In the genomic region with DNA sequence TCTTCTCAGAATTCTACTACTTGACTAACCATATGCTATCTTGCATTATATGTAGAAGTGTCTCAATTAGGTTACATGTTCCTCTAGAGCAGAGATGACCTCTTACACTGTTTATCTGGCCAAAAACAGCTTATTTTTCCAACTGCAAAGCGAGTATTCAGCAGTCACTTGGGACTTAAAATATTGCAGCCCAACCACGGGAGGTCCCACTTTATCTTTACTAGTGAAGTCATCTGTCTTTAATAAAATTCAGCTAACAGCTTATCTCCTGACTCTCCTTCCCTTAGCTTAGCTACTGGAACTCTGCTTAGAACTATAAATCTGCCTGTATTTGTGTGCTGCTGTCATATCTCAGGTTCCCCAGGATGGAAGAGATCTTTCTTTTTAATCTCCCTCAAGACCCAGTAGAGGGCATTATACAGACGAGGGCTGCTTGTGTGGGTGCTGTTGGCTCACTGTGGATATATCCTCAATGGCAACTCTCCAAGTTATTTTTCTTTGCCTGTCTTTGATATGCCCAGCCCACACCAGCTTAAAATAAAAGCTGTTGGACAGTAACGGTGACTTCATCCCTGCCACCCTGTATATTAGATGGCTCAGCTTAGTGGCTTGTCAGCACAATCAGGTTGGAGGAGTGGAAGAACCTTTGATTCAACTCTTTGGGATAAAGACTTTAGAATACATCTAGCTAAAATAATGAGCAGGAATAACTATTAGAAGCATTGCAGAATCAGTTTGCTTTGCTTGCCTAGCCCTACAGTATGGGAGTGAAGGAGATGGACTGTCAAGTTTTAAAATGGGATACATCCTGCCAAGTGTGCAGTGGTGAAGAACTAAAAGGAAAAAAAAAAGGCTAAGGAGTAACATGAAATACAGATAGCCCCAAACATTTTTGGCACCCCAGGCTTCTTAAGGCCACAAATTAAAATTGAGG, we compare ENCODE assay signal across 9 cellular contexts. TPM values are rescaled to one million over a fixed set of nuclear protein-coding genes. Genes with fewer than 3 reads are reported as not detected.
DNase-seq lines count a peak whose midpoint lies in the region; ATAC-seq, FAIRE-seq and TF ChIP-seq lines count a peak whose summit lies in the region.
"Had no signal": no experiment of that assay in that cellular context is flagged by ENCODE, and none has a peak within 500 bp of the region (broad histone marks: within the 10 kb centered on the region; RNA-seq: fewer than 3 reads in every experiment).

No MANE protein-coding gene starts in this region.

- intact Hi-C loops in Right ventricle myocardium inferior (cut with DNase I) (loop anchor here (2.0 to 10.0 kb wide), 2 partner anchors 41 to 155 kb away; a partner anchor contains a TSS), cardiac septum (cut with DNase I) (loop anchor here (1.0 to 10.0 kb wide), 4 partner anchors 41 to 305 kb away; a partner anchor contains a TSS), endothelial cell of umbilical vein (cut with micrococcal nuclease) (loop anchor here (5.0 to 10.0 kb wide), 3 partner anchors 158 to 302 kb away; a partner anchor contains a TSS)

- peak overlapping the region; percentile 12 to 92 (median 76) for H3K27ac Mint-ChIP-seq in naive thymus-derived CD8-positive, alpha-beta T cell

- H3K9me3 Mint-ChIP-seq in naive thymus-derived CD8-positive, alpha-beta T cell, result no peaks in the 10 kb centered on the region

- dilution Hi-C loops in endothelial cell of umbilical vein (cut with MboI; ENCODE audit: extremely low pct_ligation_motif_present, low sequenced_read_pairs), result no loop called here

- no peak overlapping the region for H3K9ac ChIP-seq in endothelial cell of umbilical vein (replicated peaks; ENCODE audit: extremely low read depth, insufficient read depth, low read length)

- no peaks in the 10 kb centered on the region for H3K9me3 ChIP-seq in endothelial cell of umbilical vein (replicated peaks; ENCODE audit: control insufficient read depth, insufficient read depth, low read length)

- peak; percentile 44 for FAIRE-seq in endothelial cell of umbilical vein (lab: Jason Lieb, UNC)
- FAIRE-seq: endometrium had no signal

- H3K27ac ChIP-seq in endothelial cell of umbilical vein (ENCODE audit: insufficient read depth, low read depth, low read length), result peak overlapping the region; percentile 30

- H3K9me1 ChIP-seq in endothelial cell of umbilical vein (replicated peaks; ENCODE audit: control insufficient read depth, extremely low read depth, insufficient read depth, low read length), result no peaks in the 10 kb centered on the region

- H3K4me3 ChIP-seq in endothelial cell of umbilical vein (replicated peaks in 1 of 3; ENCODE audit: insufficient read depth in 1 of 3, low read depth in 1 of 3, low read length in 3 of 3), result no peak overlapping the region

- in situ Hi-C loops in SK-MEL-5 (cut with HindIII; ENCODE audit: low pct_unique_long_range_greater_than_20kb, low sequenced_read_pairs), result no loop called here

- no peak overlapping the region for H3K4me3 Mint-ChIP-seq in naive thymus-derived CD8-positive, alpha-beta T cell

- BruUV-seq in endothelial cell of umbilical vein (replicated peaks; lab: Mats Ljungman, UMichigan), result no TSS peak

- peaks cover 32 to 69% (median 62%) of the 10 kb centered on the region in 4 donors for H3K4me1 Mint-ChIP-seq in naive thymus-derived CD8-positive, alpha-beta T cell

- ATAC-seq in Right ventricle myocardium inferior (peak; percentile 80), HG03442 (IDR thresholded peaks at IDR 0.05; ENCODE audit: unreplicated experiment) (no peak)
- peak; percentile 43 to 65 for ATAC-seq in naive thymus-derived CD8-positive, alpha-beta T cell

- H4K20me1 ChIP-seq in endothelial cell of umbilical vein (replicated peaks; ENCODE audit: control insufficient read depth, extremely low read depth, insufficient read depth, low read length), result no peaks in the 10 kb centered on the region

- peaks cover 38% of the 10 kb centered on the region for H3K4me1 ChIP-seq in endothelial cell of umbilical vein (ENCODE audit: control insufficient read depth, extremely low read depth, insufficient read depth, low read length)

- no peak for DNase-seq in Right ventricle myocardium inferior (ENCODE audit: missing footprints)
- no peak for DNase-seq in cardiac septum (ENCODE audit: low spot score)
- DNase-seq in SK-MEL-5 (ENCODE audit: low read depth, low spot score), result peak; percentile 73
- DNase-seq in endothelial cell of umbilical vein (ENCODE audit: low read depth, low spot score), result peak; percentile 85
- DNase-seq in naive thymus-derived CD8-positive, alpha-beta T cell, result peak in 1 of 10 donors; percentile 32
- DNase-seq in NCI-H526 treated with DMSO at 0.1 percent for 48 hours (lab: John Stamatoyannopoulos, UW), result no peak
- DNase-seq in stimulated activated CD4-positive, alpha-beta T cell treated with anti-CD3 and anti-CD28 coated beads, Interleukin-1b, Interleukin-23, amount 100 ng/mL, for 48 hours, result no peak

- no peak overlapping the region for H3K4me2 ChIP-seq in endothelial cell of umbilical vein (ENCODE audit: insufficient read depth, low read length)

- H3K79me2 ChIP-seq in endothelial cell of umbilical vein (ENCODE audit: control insufficient read depth, insufficient read depth, low read length), result peaks cover 5% of the 10 kb centered on the region

- H3K27me3 Mint-ChIP-seq in naive thymus-derived CD8-positive, alpha-beta T cell, result no peaks in the 10 kb centered on the region

- TF ChIP-seq CTCF in endothelial cell of umbilical vein (IDR thresholded peaks at IDR 0.05; ENCODE audit: extremely low read depth in 1 of 2, insufficient read depth in 1 of 2, low read depth in 1 of 2, low read length in 2 of 2), result peak in 1 of 2 donors; percentile 23

- peaks cover 2 to 8% of the 10 kb centered on the region in 2 experiments for H3K36me3 ChIP-seq in endothelial cell of umbilical vein (ENCODE audit: control insufficient read depth in 2 of 2, extremely low read depth in 1 of 2, insufficient read depth in 2 of 2, low read length in 2 of 2)

- no peaks in the 10 kb centered on the region for H3K27me3 ChIP-seq in endothelial cell of umbilical vein (ENCODE audit: control insufficient read depth in 2 of 2, insufficient read depth in 2 of 2, low read length in 2 of 2)

- POLR2A ChIA-PET in endothelial cell of umbilical vein (lab: Charles Lee), result interaction anchor here (0.7 to 4.8 kb wide), 5 partner anchors 41 to 59 kb away, joined by 3 to 43 read pairs (median 4); a partner anchor contains a TSS
- POLR2A ChIA-PET in naive thymus-derived CD8-positive, alpha-beta T cell (lab: Charles Lee), result interaction anchor here (0.6 to 16.7 kb wide), 7 partner anchors 10 to 367 kb away, joined by 3 to 198 read pairs (median 4); a partner anchor contains a TSS

- H3K36me3 Mint-ChIP-seq in naive thymus-derived CD8-positive, alpha-beta T cell, result peaks cover 4 to 75% (median 22%) of the 10 kb centered on the region in 3 donors

- H2AFZ ChIP-seq in endothelial cell of umbilical vein (ENCODE audit: low read depth, low read length), result no peak overlapping the region

- CTCF ChIA-PET in endothelial cell of umbilical vein (lab: Charles Lee), result interaction anchor here (0.8 to 13.1 kb wide), 12 partner anchors 8 to 376 kb away, joined by 3 to 288 read pairs (median 6); a partner anchor contains a TSS

- peak; percentile 37 for TF ChIP-seq POLR2A in endothelial cell of umbilical vein (IDR thresholded peaks at IDR 0.05; ENCODE audit: low read depth, low read length)

TF ChIP-seq in endothelial cell of umbilical vein, 7 proteins besides CTCF, POLR2A, EP300 and RAD21:
- TF ChIP-seq JUN (IDR thresholded peaks at IDR 0.05; ENCODE audit: borderline replicate concordance, insufficient read depth, insufficient read length, low read depth) (no peak), FOS (IDR thresholded peaks at IDR 0.05; ENCODE audit: borderline replicate concordance, insufficient read depth, low read length) (no peak), POLR2AphosphoS5 (IDR thresholded peaks at IDR 0.05; ENCODE audit: insufficient read depth, low read depth, low read length) (peak; percentile 8)

RNA-seq across cellular contexts. Expression of a gene that starts 9.6 kb away (rescaled TPM):
- 131 TPM for total RNA-seq in Right ventricle myocardium inferior
- 141 TPM for total RNA-seq in cardiac septum
- 101 and 108 TPM in 2 replicates for total RNA-seq in SK-MEL-5 (2014; rRNA removed; shearing (Covaris generic))
- 107 and 148 TPM in 2 replicates for polyA plus RNA-seq in SK-MEL-5 (2015; cell fraction: cytosol; rRNA removed)
- 39.9 and 44.9 TPM in 2 replicates for polyA plus RNA-seq in SK-MEL-5 (2015; cell fraction: nucleus; rRNA removed)
- total RNA-seq in endothelial cell of umbilical vein, result 155 and 162 TPM in 2 replicates
- 30.5 and 32.4 TPM in 2 replicates for polyA plus RNA-seq in endothelial cell of umbilical vein
- polyA plus RNA-seq in endothelial cell of umbilical vein (2011; cell fraction: cytosol; rRNA removed), result 111 and 131 TPM in 2 replicates
- polyA plus RNA-seq in endothelial cell of umbilical vein (2011; cell fraction: nucleus; rRNA removed), result 42.8 and 60.9 TPM in 2 replicates
- polyA plus RNA-seq in endothelial cell of umbilical vein (2012), result 83.2 and 112 TPM in 2 replicates
- 20.8 and 22.0 TPM in 2 replicates for polyA minus RNA-seq in endothelial cell of umbilical vein
- 45.0 TPM for polyA minus RNA-seq in endothelial cell of umbilical vein (2011; cell fraction: cytosol; rRNA and poly(A)+ RNA removed)
- polyA minus RNA-seq in endothelial cell of umbilical vein (2011; cell fraction: nucleus; rRNA and poly(A)+ RNA removed), result 22.8 and 31.9 TPM in 2 replicates
- 100 to 1,000 TPM; 115 to 117 TPM for total RNA-seq in naive thymus-derived CD8-positive, alpha-beta T cell
- 10 to 100 TPM; 55.2 to 64.4 (median 63.7) TPM for polyA plus RNA-seq in naive thymus-derived CD8-positive, alpha-beta T cell

RNA-seq across cellular contexts. Expression of a gene that starts 40.4 kb away (rescaled TPM):
- total RNA-seq in Right ventricle myocardium inferior (99.7 TPM), cardiac septum (145 TPM), endothelial cell of umbilical vein (186 and 212 TPM in 2 replicates)
- total RNA-seq in SK-MEL-5 (2014; rRNA removed; shearing (Covaris generic)), result 123 and 130 TPM in 2 replicates
- polyA plus RNA-seq in SK-MEL-5 (2015; cell fraction: cytosol; rRNA removed), result 98.7 and 129 TPM in 2 replicates
- 356 and 382 TPM in 2 replicates for polyA plus RNA-seq in SK-MEL-5 (2015; cell fraction: nucleus; rRNA removed)
- 63.9 and 87.3 TPM in 2 replicates for polyA plus RNA-seq in endothelial cell of umbilical vein
- 71.3 and 83.7 TPM in 2 replicates for polyA plus RNA-seq in endothelial cell of umbilical vein (2011; cell fraction: cytosol; rRNA removed)
- polyA plus RNA-seq in endothelial cell of umbilical vein (2011; cell fraction: nucleus; rRNA removed), result 334 and 381 TPM in 2 replicates
- polyA plus RNA-seq in endothelial cell of umbilical vein (2012), result 120 and 171 TPM in 2 replicates
- 129 and 158 TPM in 2 replicates for polyA minus RNA-seq in endothelial cell of umbilical vein
- 105 TPM for polyA minus RNA-seq in endothelial cell of umbilical vein (2011; cell fraction: cytosol; rRNA and poly(A)+ RNA removed)
- 263 and 290 TPM in 2 replicates for polyA minus RNA-seq in endothelial cell of umbilical vein (2011; cell fraction: nucleus; rRNA and poly(A)+ RNA removed)
- total RNA-seq in naive thymus-derived CD8-positive, alpha-beta T cell, result 100 to 1,000 TPM; 291 TPM
- 100 to 1,000 TPM; 125 to 170 (median 146) TPM for polyA plus RNA-seq in naive thymus-derived CD8-positive, alpha-beta T cell

Comparison
In these comparisons a context has a peak if more than half of its experiments do, and no peak if none do; other contexts are left out.
1. DNase-seq: peak in SK-MEL-5 (single experiment) and endothelial cell of umbilical vein (single experiment); none in Right ventricle myocardium inferior (single experiment), cardiac septum (single experiment), NCI-H526 treated with DMSO at 0.1 percent for 48 hours (single experiment) and stimulated activated CD4-positive, alpha-beta T cell treated with anti-CD3 and anti-CD28 coated beads, Interleukin-1b, Interleukin-23, amount 100 ng/mL, for 48 hours (single experiment).